In genomic region chr2:202657876-202658275, GRCh38 we compare ENCODE assay signal across 22 cellular contexts. TPM values are rescaled to one million over a fixed set of nuclear protein-coding genes. Genes with fewer than 3 reads are reported as not detected.
DNase-seq lines count a peak whose midpoint lies in the region; ATAC-seq, FAIRE-seq and TF ChIP-seq lines count a peak whose summit lies in the region.
"Had no signal": no experiment of that assay in that cellular context is flagged by ENCODE, and none has a peak within 500 bp of the region (broad histone marks: within the 10 kb centered on the region; RNA-seq: fewer than 3 reads in every experiment).

No MANE protein-coding gene starts in this region.

- intact Hi-C loops in pancreas (cut with DNase I) = no loop called here

- ATAC-seq in stimulated activated naive CD8-positive, alpha-beta T cell treated with anti-CD3 and anti-CD28 coated beads, Interleukin-15, amount 100 ng/mL, for 72 hours = no peak
- ATAC-seq in stimulated activated naive CD8-positive, alpha-beta T cell treated with anti-CD3 and anti-CD28 coated beads, Interleukin-15, Interleukin-2, amounts not matched to agents 100 U/mL and 50 U/mL, for 24 hours = no peak
- no peak for ATAC-seq in GM18498 (IDR thresholded peaks at IDR 0.05; ENCODE audit: unreplicated experiment)
- no peak for ATAC-seq in pancreas

- POLR2A ChIA-PET in activated CD4-positive, alpha-beta T cell treated with anti-CD3 and anti-CD28 coated beads, Interleukin-2, amount 10 ng/mL, durations not matched to agents 7 days and 5 days (lab: Charles Lee) = no interaction called here

- FAIRE-seq in pancreas (lab: Jason Lieb, UNC) = no peak
- FAIRE-seq: GM19239, H54 had no signal

- no peak for DNase-seq in activated CD4-positive, alpha-beta T cell treated with anti-CD3 and anti-CD28 coated beads, Interleukin-2, amount 10 ng/mL, durations not matched to agents 7 days and 5 days
- no peak for DNase-seq in activated CD4-positive, alpha-beta T cell treated with anti-CD3 and anti-CD28 coated beads for 48 hours
- DNase-seq in stimulated activated naive CD8-positive, alpha-beta T cell treated with anti-CD3 and anti-CD28 coated beads, Interleukin-15, amount 100 ng/mL, for 72 hours = no peak
- no peak for DNase-seq in stimulated activated naive CD8-positive, alpha-beta T cell treated with anti-CD3 and anti-CD28 coated beads, Interleukin-15, Interleukin-2, amounts not matched to agents 100 U/mL and 50 U/mL, for 24 hours
- no peak for DNase-seq in activated naive CD8-positive, alpha-beta T cell treated with anti-CD3 and anti-CD28 coated beads for 36 hours
- DNase-seq in NCI-H2171 (lab: John Stamatoyannopoulos, UW) (no peak), pancreas (no peak)
- DNase-seq: C1 segment of cervical spinal cord, Caco-2, DMS153, EL, HFFc6, Karpas-422, MG63, NCI-H1092, NCI-H146, NCI-H2081 treated with DMSO at 0.1 percent for 48 hours, NCI-H510A treated with DMSO at 0.1 percent for 48 hours, PC-9 had no signal

- no peak overlapping the region for H3K4me3 ChIP-seq in pancreas
- H3K4me3 ChIP-seq: MG63, PC-9 had no signal

- no peak overlapping the region for H3K27ac ChIP-seq in pancreas
- H3K27ac ChIP-seq: PC-9 had no signal

- peaks cover 0 to 21% (median 0%) of the 10 kb centered on the region in 3 donors for H3K4me1 ChIP-seq in pancreas
- H3K4me1 ChIP-seq: Caco-2 had no signal

- H3K9me3 ChIP-seq in pancreas = no peaks in the 10 kb centered on the region
- H3K9me3 ChIP-seq: Caco-2, MG63 had no signal

- H3K4me1 Mint-ChIP-seq in activated CD4-positive, alpha-beta T cell treated with anti-CD3 and anti-CD28 coated beads, Interleukin-2, amount 10 ng/mL, durations not matched to agents 7 days and 5 days = peaks cover 63% of the 10 kb centered on the region
- H3K4me1 Mint-ChIP-seq in stimulated activated naive CD8-positive, alpha-beta T cell treated with anti-CD3 and anti-CD28 coated beads, Interleukin-15, amount 100 ng/mL, for 72 hours = peaks cover 96% of the 10 kb centered on the region
- H3K4me1 Mint-ChIP-seq in activated naive CD8-positive, alpha-beta T cell treated with anti-CD3 and anti-CD28 coated beads for 36 hours = peaks cover 68% of the 10 kb centered on the region

- no peaks in the 10 kb centered on the region for H3K27me3 ChIP-seq in pancreas
- H3K27me3 ChIP-seq: MG63 had no signal

- no peaks in the 10 kb centered on the region for H3K9me3 Mint-ChIP-seq in activated CD4-positive, alpha-beta T cell treated with anti-CD3 and anti-CD28 coated beads, Interleukin-2, amount 10 ng/mL, durations not matched to agents 7 days and 5 days
- no peaks in the 10 kb centered on the region for H3K9me3 Mint-ChIP-seq in stimulated activated naive CD8-positive, alpha-beta T cell treated with anti-CD3 and anti-CD28 coated beads, Interleukin-15, amount 100 ng/mL, for 72 hours
- H3K9me3 Mint-ChIP-seq in activated naive CD8-positive, alpha-beta T cell treated with anti-CD3 and anti-CD28 coated beads for 36 hours = no peaks in the 10 kb centered on the region
- H3K9me3 Mint-ChIP-seq: HFFc6 had no signal

- H3K36me3 Mint-ChIP-seq in activated CD4-positive, alpha-beta T cell treated with anti-CD3 and anti-CD28 coated beads, Interleukin-2, amount 10 ng/mL, durations not matched to agents 7 days and 5 days (ENCODE audit: low read depth) = peaks cover 7% of the 10 kb centered on the region
- H3K36me3 Mint-ChIP-seq in activated naive CD8-positive, alpha-beta T cell treated with anti-CD3 and anti-CD28 coated beads for 36 hours = peaks cover 26% of the 10 kb centered on the region

- no peaks in the 10 kb centered on the region for H3K36me3 ChIP-seq in pancreas
- H3K36me3 ChIP-seq: MG63 had no signal

- CTCF ChIA-PET in activated CD4-positive, alpha-beta T cell treated with anti-CD3 and anti-CD28 coated beads, Interleukin-2, amount 10 ng/mL, durations not matched to agents 7 days and 5 days (lab: Charles Lee) = no interaction called here

- no peak for TF ChIP-seq CTCF in pancreas (IDR thresholded peaks at IDR 0.05)

- no peak overlapping the region for H3K4me3 Mint-ChIP-seq in activated CD4-positive, alpha-beta T cell treated with anti-CD3 and anti-CD28 coated beads, Interleukin-2, amount 10 ng/mL, durations not matched to agents 7 days and 5 days
- peak overlapping the region; percentile 48 to 59 for H3K4me3 Mint-ChIP-seq in stimulated activated naive CD8-positive, alpha-beta T cell treated with anti-CD3 and anti-CD28 coated beads, Interleukin-15, amount 100 ng/mL, for 72 hours
- H3K4me3 Mint-ChIP-seq in activated naive CD8-positive, alpha-beta T cell treated with anti-CD3 and anti-CD28 coated beads for 36 hours = no peak overlapping the region
- H3K4me3 Mint-ChIP-seq: HFFc6 had no signal

- peak overlapping the region; percentile 71 for H3K27ac Mint-ChIP-seq in activated CD4-positive, alpha-beta T cell treated with anti-CD3 and anti-CD28 coated beads, Interleukin-2, amount 10 ng/mL, durations not matched to agents 7 days and 5 days
- H3K27ac Mint-ChIP-seq in stimulated activated naive CD8-positive, alpha-beta T cell treated with anti-CD3 and anti-CD28 coated beads, Interleukin-15, amount 100 ng/mL, for 72 hours = peak overlapping the region; percentile 61 to 82
- peak overlapping the region; percentile 77 for H3K27ac Mint-ChIP-seq in activated naive CD8-positive, alpha-beta T cell treated with anti-CD3 and anti-CD28 coated beads for 36 hours
- H3K27ac Mint-ChIP-seq: HFFc6 had no signal

- H3K27me3 Mint-ChIP-seq in activated CD4-positive, alpha-beta T cell treated with anti-CD3 and anti-CD28 coated beads, Interleukin-2, amount 10 ng/mL, durations not matched to agents 7 days and 5 days = no peaks in the 10 kb centered on the region
- H3K27me3 Mint-ChIP-seq in stimulated activated naive CD8-positive, alpha-beta T cell treated with anti-CD3 and anti-CD28 coated beads, Interleukin-15, amount 100 ng/mL, for 72 hours = no peaks in the 10 kb centered on the region
- H3K27me3 Mint-ChIP-seq in activated naive CD8-positive, alpha-beta T cell treated with anti-CD3 and anti-CD28 coated beads for 36 hours = no peaks in the 10 kb centered on the region

RNA-seq across cellular contexts. Expression of gene FAM117B, which starts 23.1 kb away (rescaled TPM):
- 10 to 100 TPM; 23.0 to 24.9 TPM for total RNA-seq in activated CD4-positive, alpha-beta T cell treated with anti-CD3 and anti-CD28 coated beads, Interleukin-2, amount 10 ng/mL, durations not matched to agents 7 days and 5 days
- total RNA-seq in activated naive CD8-positive, alpha-beta T cell treated with anti-CD3 and anti-CD28 coated beads for 36 hours = 10 to 100 TPM; 23.4 to 25.0 TPM
- total RNA-seq in pancreas = 10 to 100 TPM in 1 of 6 donors, 1 to 10 TPM in 5; 3.9 to 12.4 (median 6.6) TPM
- 1 to 10 TPM; 2.5 to 3.0 TPM for polyA plus RNA-seq in pancreas

Comparison
In these comparisons a context has a peak if more than half of its experiments do, and no peak if none do; other contexts are left out.
1. H3K4me3 Mint-ChIP-seq: peak in stimulated activated naive CD8-positive, alpha-beta T cell treated with anti-CD3 and anti-CD28 coated beads, Interleukin-15, amount 100 ng/mL, for 72 hours (2 of 2); none in activated CD4-positive, alpha-beta T cell treated with anti-CD3 and anti-CD28 coated beads, Interleukin-2, amount 10 ng/mL, durations not matched to agents 7 days and 5 days (single experiment) and activated naive CD8-positive, alpha-beta T cell treated with anti-CD3 and anti-CD28 coated beads for 36 hours (single experiment).
2. Peak in every context shown above with its lines, with median percentiles within 50 percentile points of each other: H3K27ac Mint-ChIP-seq.